Comparison of ENCODE assay signal across 16 cellular contexts in the genomic region with DNA sequence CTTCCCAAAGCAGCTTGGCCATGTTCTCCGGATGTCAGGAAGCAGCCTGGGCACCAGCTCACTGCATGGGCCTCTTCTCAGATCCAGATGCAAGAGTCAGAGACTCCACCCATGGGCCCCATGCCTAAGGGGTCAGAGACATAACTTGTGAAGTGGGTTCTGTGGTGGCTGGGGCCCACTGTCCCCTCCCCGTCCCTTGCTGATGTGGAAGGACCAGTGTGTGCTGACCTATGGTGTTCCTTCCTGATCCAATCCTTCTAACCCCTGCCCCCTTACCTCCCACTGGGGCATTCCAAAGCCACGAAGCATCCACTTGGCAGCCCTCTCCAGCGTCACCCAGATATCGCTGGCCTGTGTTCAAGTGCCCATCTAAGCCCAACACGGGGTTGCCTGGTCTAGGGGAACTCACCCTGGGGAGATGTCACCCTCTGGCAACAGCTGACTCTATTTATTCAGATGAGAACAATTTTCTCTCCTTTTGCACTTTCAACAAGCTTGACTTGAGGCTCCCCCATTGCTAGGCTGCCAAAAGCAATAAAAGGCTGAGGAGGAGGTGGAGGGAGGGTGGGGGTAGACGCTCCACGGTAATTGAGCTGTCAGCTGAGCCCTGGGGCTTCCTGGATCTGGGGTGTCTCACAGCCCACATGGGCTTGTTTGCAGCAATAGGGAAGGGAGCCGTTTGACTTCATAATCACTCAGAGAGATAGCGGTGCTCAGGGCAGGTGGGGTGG.
DNase-seq lines count a peak whose midpoint lies in the region; ATAC-seq and TF ChIP-seq lines count a peak whose summit lies in the region.
"Had no signal": no experiment of that assay in that cellular context is flagged by ENCODE, and none has a peak within 500 bp of the region (broad histone marks: within the 10 kb centered on the region; RNA-seq: fewer than 3 reads in every experiment).

No MANE protein-coding gene starts in this region.

- H3K79me2 ChIP-seq in Loucy (ENCODE audit: insufficient read depth, low read length): no peaks in the 10 kb centered on the region

- no peaks in the 10 kb centered on the region for H3K9me2 ChIP-seq in Loucy (replicated peaks; ENCODE audit: low read depth, low read length)

- peak overlapping the region; percentile 34 for H3K4me2 ChIP-seq in Loucy (ENCODE audit: low read depth, low read length, poor library complexity, severe bottlenecking)

- no peaks in the 10 kb centered on the region for H3K9me3 Mint-ChIP-seq in activated naive CD4-positive, alpha-beta T cell treated with anti-CD3 and anti-CD28 coated beads for 36 hours
- H3K9me3 Mint-ChIP-seq: activated CD8-positive, alpha-beta T cell treated with anti-CD3 and anti-CD28 coated beads for 36 hours; activated naive CD4-positive, alpha-beta T cell treated with anti-CD3 and anti-CD28 coated beads, Interleukin-2, amount 50 U/mL, for 24 hours; CD8-positive, alpha-beta T cell; T-helper 1 cell treated with Interleukin-12 subunit alpha and Interleukin-12 subunit beta and Interleukin-4 antibody, amounts not matched to agents 30 μg/mL and 1 μg/mL, for 36 hours had no signal

- ATAC-seq in lower lobe of right lung (no peak), GM19324 (IDR thresholded peaks at IDR 0.05; ENCODE audit: low FRiP score, unreplicated experiment) (no peak)
- ATAC-seq: activated CD8-positive, alpha-beta T cell treated with anti-CD3 and anti-CD28 coated beads for 36 hours; CD8-positive, alpha-beta T cell; HCT116; HepG2 had no signal

- no peak overlapping the region for H3K9ac ChIP-seq in Loucy (ENCODE audit: low read depth, low read length, poor library complexity, severe bottlenecking)

- no peaks in the 10 kb centered on the region for H4K20me1 ChIP-seq in Loucy (ENCODE audit: insufficient read depth, low read length, poor library complexity, severe bottlenecking)

- H3K4me1 Mint-ChIP-seq in activated naive CD4-positive, alpha-beta T cell treated with anti-CD3 and anti-CD28 coated beads for 36 hours (ENCODE audit: low read depth): no peaks in the 10 kb centered on the region
- H3K4me1 Mint-ChIP-seq: activated naive CD4-positive, alpha-beta T cell treated with anti-CD3 and anti-CD28 coated beads, Interleukin-2, amount 50 U/mL, for 24 hours had no signal

- H2AFZ ChIP-seq in Loucy (ENCODE audit: low read length): peak overlapping the region; percentile 17; the same call in 1 of the 2 replicates

- no peak for TF ChIP-seq CTCF in Loucy (conservative IDR thresholded peaks at IDR 0.05; ENCODE audit: low read length)
- no peak for TF ChIP-seq CTCF in lower lobe of right lung (IDR thresholded peaks at IDR 0.05)
- TF ChIP-seq CTCF in testis (IDR thresholded peaks at IDR 0.05): no peak

- H3K36me3 Mint-ChIP-seq in activated naive CD4-positive, alpha-beta T cell treated with anti-CD3 and anti-CD28 coated beads for 36 hours (ENCODE audit: low read depth): no peaks in the 10 kb centered on the region
- H3K36me3 Mint-ChIP-seq: activated naive CD4-positive, alpha-beta T cell treated with anti-CD3 and anti-CD28 coated beads, Interleukin-2, amount 50 U/mL, for 24 hours; CD8-positive, alpha-beta T cell had no signal

- H3F3A ChIP-seq in Loucy (ENCODE audit: low read depth): no peaks in the 10 kb centered on the region

- H3K27me3 Mint-ChIP-seq in activated naive CD4-positive, alpha-beta T cell treated with anti-CD3 and anti-CD28 coated beads for 36 hours (ENCODE audit: low read depth): no peaks in the 10 kb centered on the region

- H3K9me3 ChIP-seq in Loucy (ENCODE audit: insufficient read depth, low read depth, low read length) (no peaks in the 10 kb centered on the region), lower lobe of right lung (no peaks in the 10 kb centered on the region), testis (no peaks in the 10 kb centered on the region)

- H3K27me3 ChIP-seq in Loucy (ENCODE audit: insufficient read depth, low read length, poor library complexity, severe bottlenecking) (no peaks in the 10 kb centered on the region), lower lobe of right lung (ENCODE audit: low read depth) (no peaks in the 10 kb centered on the region), testis (no peaks in the 10 kb centered on the region)

- no peak for TF ChIP-seq POLR2A in testis (IDR thresholded peaks at IDR 0.05)

- CTCF ChIA-PET in activated naive CD4-positive, alpha-beta T cell treated with anti-CD3 and anti-CD28 coated beads for 36 hours (lab: Charles Lee): no interaction called here

- no peaks in the 10 kb centered on the region for H3K36me3 ChIP-seq in Loucy (ENCODE audit: insufficient read depth, low read length)
- no peaks in the 10 kb centered on the region for H3K36me3 ChIP-seq in lower lobe of right lung
- H3K36me3 ChIP-seq in testis (ENCODE audit: low read depth, missing control alignments): no peaks in the 10 kb centered on the region

- no peak overlapping the region for H3K4me3 Mint-ChIP-seq in activated naive CD4-positive, alpha-beta T cell treated with anti-CD3 and anti-CD28 coated beads for 36 hours
- H3K4me3 Mint-ChIP-seq: activated CD8-positive, alpha-beta T cell treated with anti-CD3 and anti-CD28 coated beads for 36 hours; activated naive CD4-positive, alpha-beta T cell treated with anti-CD3 and anti-CD28 coated beads, Interleukin-2, amount 50 U/mL, for 24 hours; CD8-positive, alpha-beta T cell; T-helper 1 cell treated with Interleukin-12 subunit alpha and Interleukin-12 subunit beta and Interleukin-4 antibody, amounts not matched to agents 30 μg/mL and 1 μg/mL, for 36 hours had no signal

- peaks cover 5% of the 10 kb centered on the region for H3K4me1 ChIP-seq in Loucy (ENCODE audit: insufficient read depth, low read length, poor library complexity, severe bottlenecking)
- H3K4me1 ChIP-seq in lower lobe of right lung: peaks cover 4% of the 10 kb centered on the region
- H3K4me1 ChIP-seq in testis: peaks cover 10% of the 10 kb centered on the region

- 53 to 58% methylated on average over 10 of the region's 10 CpGs for WGBS in testis, 2 donors

- DNase-seq in dedifferentiated amniotic fluid mesenchymal stem cell (ENCODE audit: extremely low spot score) (peak; percentile 27), lower lobe of right lung (no peak), testis (peak; percentile 61), NAMALWA (ENCODE audit: low spot score) (no peak), cerebellar cortex (ENCODE audit: low spot score) (no peak)
- no peak for DNase-seq in activated naive CD4-positive, alpha-beta T cell treated with anti-CD3 and anti-CD28 coated beads for 36 hours
- DNase-seq: activated CD8-positive, alpha-beta T cell treated with anti-CD3 and anti-CD28 coated beads for 36 hours; CD8-positive, alpha-beta T cell; NCI-H187 treated with DMSO at 0.1 percent for 48 hours; small intestine had no signal

- H3K4me3 ChIP-seq in Loucy (ENCODE audit: low read length, poor library complexity, severe bottlenecking) (no peak overlapping the region), lower lobe of right lung (no peak overlapping the region), testis (no peak overlapping the region)

- H3K27ac Mint-ChIP-seq in activated naive CD4-positive, alpha-beta T cell treated with anti-CD3 and anti-CD28 coated beads for 36 hours: no peak overlapping the region
- H3K27ac Mint-ChIP-seq: activated CD8-positive, alpha-beta T cell treated with anti-CD3 and anti-CD28 coated beads for 36 hours; activated naive CD4-positive, alpha-beta T cell treated with anti-CD3 and anti-CD28 coated beads, Interleukin-2, amount 50 U/mL, for 24 hours; CD8-positive, alpha-beta T cell; T-helper 1 cell treated with Interleukin-12 subunit alpha and Interleukin-12 subunit beta and Interleukin-4 antibody, amounts not matched to agents 30 μg/mL and 1 μg/mL, for 36 hours had no signal

- H3K27ac ChIP-seq in lower lobe of right lung (peak overlapping the region; percentile 18), testis (peak overlapping the region in 1 of 2 donors; percentile 78)

- intact Hi-C loops in lower lobe of right lung (cut with DNase I): no loop called here
- intact Hi-C loops in testis (cut with DNase I; ENCODE audit: low total_unique reads): loop anchor here (10.0 kb wide), 1 partner anchor 82 kb away; no protein-coding TSS in a partner anchor
- intact Hi-C loops in activated naive CD4-positive, alpha-beta T cell treated with anti-CD3 and anti-CD28 coated beads for 36 hours (cut with micrococcal nuclease): no loop called here

Comparison
In these comparisons a context has a peak if more than half of its experiments do, and no peak if none do; other contexts are left out.
1. DNase-seq: peak in dedifferentiated amniotic fluid mesenchymal stem cell (single experiment) and testis (single experiment); none in lower lobe of right lung (single experiment), NAMALWA (single experiment), cerebellar cortex (single experiment) and activated naive CD4-positive, alpha-beta T cell treated with anti-CD3 and anti-CD28 coated beads for 36 hours (single experiment).